12 cellular contexts compared by ENCODE assay signal in the genomic region with DNA sequence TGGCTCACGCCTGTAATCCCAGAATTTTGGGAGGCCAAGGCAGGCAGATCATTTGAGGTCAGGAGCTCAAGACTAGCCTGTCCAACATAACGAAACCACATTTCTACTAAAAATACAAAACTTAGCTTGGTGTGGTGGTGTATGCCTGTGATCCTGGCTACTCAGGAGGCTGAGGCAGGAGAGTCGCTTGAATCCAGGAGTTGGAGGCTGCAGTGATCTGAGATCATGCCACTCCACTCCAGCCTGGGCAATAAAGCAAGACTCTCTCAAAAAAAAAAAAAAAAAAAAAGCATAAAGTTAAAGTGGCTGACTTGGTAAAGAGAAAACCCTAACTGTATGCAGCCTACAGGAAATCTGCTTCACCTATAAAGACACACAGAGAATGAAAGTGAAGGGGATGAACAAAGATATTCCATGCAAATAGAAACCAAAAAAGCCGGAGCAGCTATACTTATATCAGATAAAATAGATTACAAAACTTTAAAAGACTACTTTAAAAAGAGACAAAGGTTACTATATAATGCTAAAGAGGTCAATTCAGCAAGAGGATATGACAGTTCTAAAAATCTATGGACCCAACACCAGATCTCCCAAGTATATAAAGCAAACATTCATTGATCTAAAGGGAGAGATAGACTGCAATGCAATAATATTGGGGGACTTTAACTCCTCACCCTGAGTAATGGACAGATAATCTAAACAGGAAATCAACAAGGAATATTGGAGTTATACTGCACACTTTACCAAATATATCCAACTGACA. TPM values are rescaled to one million over a fixed set of nuclear protein-coding genes. Genes with fewer than 3 reads are reported as not detected.
DNase-seq lines count a peak whose midpoint lies in the region; ATAC-seq and TF ChIP-seq lines count a peak whose summit lies in the region.
"Had no signal": no experiment of that assay in that cellular context is flagged by ENCODE, and none has a peak within 500 bp of the region (broad histone marks: within the 10 kb centered on the region; RNA-seq: fewer than 3 reads in every experiment).

No MANE protein-coding gene starts in this region.

- H3K4me3 Mint-ChIP-seq in activated naive CD4-positive, alpha-beta T cell treated with anti-CD3 and anti-CD28 coated beads for 36 hours = peak overlapping the region; percentile 78
- H3K4me3 Mint-ChIP-seq in glutamatergic neuron (ENCODE audit: unreplicated experiment) = no peak overlapping the region

- TF ChIP-seq CTCF in WI38 (IDR thresholded peaks at IDR 0.05; ENCODE audit: low read depth, low read length) = no peak
- TF ChIP-seq CTCF in lower lobe of right lung (IDR thresholded peaks at IDR 0.05) = no peak
- no peak for TF ChIP-seq CTCF in glutamatergic neuron (IDR thresholded peaks at IDR 0.05; ENCODE audit: partially characterized antibody, unreplicated experiment)

- intact Hi-C loops in activated naive CD4-positive, alpha-beta T cell treated with anti-CD3 and anti-CD28 coated beads for 36 hours (cut with micrococcal nuclease) = loop anchor here (1.0 to 10.0 kb wide), 7 partner anchors 53 to 1790 kb away; partner anchors contain the start of gene MAGOHB
- intact Hi-C loops in lower lobe of right lung (cut with DNase I) = no loop called here

- H3K27me3 ChIP-seq in lower lobe of right lung (ENCODE audit: low read depth) (no peaks in the 10 kb centered on the region), thymus (ENCODE audit: control insufficient read depth, insufficient read depth) (no peaks in the 10 kb centered on the region)
- H3K27me3 ChIP-seq: right lobe of liver had no signal

- H3K27me3 Mint-ChIP-seq in activated naive CD4-positive, alpha-beta T cell treated with anti-CD3 and anti-CD28 coated beads for 36 hours (ENCODE audit: low read depth) = no peaks in the 10 kb centered on the region
- no peaks in the 10 kb centered on the region for H3K27me3 Mint-ChIP-seq in glutamatergic neuron (ENCODE audit: unreplicated experiment)

- H3K4me1 Mint-ChIP-seq in activated naive CD4-positive, alpha-beta T cell treated with anti-CD3 and anti-CD28 coated beads for 36 hours (ENCODE audit: low read depth) = peaks cover 36% of the 10 kb centered on the region
- H3K4me1 Mint-ChIP-seq in glutamatergic neuron (ENCODE audit: low read depth, unreplicated experiment) = no peaks in the 10 kb centered on the region

- peaks cover 7% of the 10 kb centered on the region for H3K9me3 ChIP-seq in lower lobe of right lung
- no peaks in the 10 kb centered on the region for H3K9me3 ChIP-seq in thymus (ENCODE audit: control insufficient read depth)
- H3K9me3 ChIP-seq: right lobe of liver had no signal

- ATAC-seq in lower lobe of right lung (no peak), GM18873 (IDR thresholded peaks at IDR 0.05; ENCODE audit: low FRiP score, unreplicated experiment) (no peak)

- H3K27ac ChIP-seq in lower lobe of right lung (peak overlapping the region; percentile 58), thymus (ENCODE audit: low read depth) (peak overlapping the region; percentile 84)
- H3K27ac ChIP-seq: BLaER1, HL-60 had no signal

- H3K36me3 ChIP-seq in lower lobe of right lung = no peaks in the 10 kb centered on the region
- no peaks in the 10 kb centered on the region for H3K36me3 ChIP-seq in thymus (ENCODE audit: control insufficient read depth, insufficient read depth)
- H3K36me3 ChIP-seq: BLaER1, right lobe of liver had no signal

- H3K9me3 Mint-ChIP-seq in activated naive CD4-positive, alpha-beta T cell treated with anti-CD3 and anti-CD28 coated beads for 36 hours = peaks cover 10% of the 10 kb centered on the region
- H3K9me3 Mint-ChIP-seq in glutamatergic neuron (ENCODE audit: unreplicated experiment) = peaks cover 2% of the 10 kb centered on the region

- 62% methylated on average over 4 of the region's 4 CpGs for WGBS in thymus

- H3K27ac Mint-ChIP-seq in activated naive CD4-positive, alpha-beta T cell treated with anti-CD3 and anti-CD28 coated beads for 36 hours = peak overlapping the region; percentile 93
- H3K27ac Mint-ChIP-seq in glutamatergic neuron (ENCODE audit: unreplicated experiment) = no peak overlapping the region

- no peak for DNase-seq in activated naive CD4-positive, alpha-beta T cell treated with anti-CD3 and anti-CD28 coated beads for 36 hours
- no peak for DNase-seq in activated naive CD4-positive, alpha-beta T cell (lab: John Stamatoyannopoulos, UW)
- DNase-seq in lower lobe of right lung (no peak), glutamatergic neuron (no peak), NCI-H226 (no peak)
- DNase-seq: right lobe of liver, SIG-M5 had no signal

- H3K4me3 ChIP-seq in WI38 (ENCODE audit: low read depth, low read length) = peak overlapping the region; percentile 25
- peak overlapping the region; percentile 61 for H3K4me3 ChIP-seq in lower lobe of right lung
- H3K4me3 ChIP-seq in thymus (ENCODE audit: low read length) = peak overlapping the region; percentile 37
- H3K4me3 ChIP-seq: BLaER1 had no signal

- peaks cover 30% of the 10 kb centered on the region for H3K36me3 Mint-ChIP-seq in activated naive CD4-positive, alpha-beta T cell treated with anti-CD3 and anti-CD28 coated beads for 36 hours (ENCODE audit: low read depth)
- H3K36me3 Mint-ChIP-seq in glutamatergic neuron (ENCODE audit: unreplicated experiment) = no peaks in the 10 kb centered on the region

- H3K4me1 ChIP-seq in lower lobe of right lung (peaks cover 6% of the 10 kb centered on the region), thymus (ENCODE audit: control insufficient read depth, insufficient read depth, low read length) (peaks cover 2% of the 10 kb centered on the region)
- H3K4me1 ChIP-seq: right lobe of liver had no signal

- CTCF ChIA-PET in activated naive CD4-positive, alpha-beta T cell treated with anti-CD3 and anti-CD28 coated beads for 36 hours (lab: Charles Lee) = interaction anchor here (0.6 to 1.9 kb wide), 4 partner anchors 79 to 192 kb away, joined by 3 to 6 read pairs (median 4); partner anchors contain the start of gene CD69

RNA-seq across cellular contexts. Expression of gene CLEC2B, which starts 4.1 kb away (rescaled TPM):
- total RNA-seq in activated naive CD4-positive, alpha-beta T cell treated with anti-CD3 and anti-CD28 coated beads for 36 hours = 10 to 100 TPM; 30.3 to 30.7 TPM
- 24.8 TPM for total RNA-seq in lower lobe of right lung
- polyA plus RNA-seq in thymus = 42.7 TPM
- not detected for total RNA-seq in glutamatergic neuron (ENCODE audit: unreplicated experiment)

RNA-seq across cellular contexts. Expression of gene KLRF2, which starts 16.2 kb away (rescaled TPM):
- not detected for total RNA-seq in activated naive CD4-positive, alpha-beta T cell treated with anti-CD3 and anti-CD28 coated beads for 36 hours
- total RNA-seq in lower lobe of right lung = not detected
- polyA plus RNA-seq in thymus = 0.11 TPM
- not detected for total RNA-seq in glutamatergic neuron (ENCODE audit: unreplicated experiment)
- total RNA-seq: right lobe of liver had no signal

RNA-seq across cellular contexts. Expression of gene KLRF1, which starts 37.8 kb away (rescaled TPM):
- not detected for total RNA-seq in activated naive CD4-positive, alpha-beta T cell treated with anti-CD3 and anti-CD28 coated beads for 36 hours
- total RNA-seq in lower lobe of right lung (4.1 TPM), glutamatergic neuron (ENCODE audit: unreplicated experiment) (not detected)
- polyA plus RNA-seq in thymus = 3.3 TPM

Comparison
In these comparisons a context has a peak if more than half of its experiments do, and no peak if none do; other contexts are left out.
1. RNA of gene CLEC2B, which starts 4.1 kb away (total RNA-seq): 30.3 to 30.7 TPM in activated naive CD4-positive, alpha-beta T cell treated with anti-CD3 and anti-CD28 coated beads for 36 hours and 24.8 TPM in lower lobe of right lung (single experiment); not detected in glutamatergic neuron (single experiment); every median in the first group is over 10 times any median in the second.
2. Peak in every context shown above with its lines, with median percentiles within 50 percentile points of each other: H3K4me3 ChIP-seq.